Comparison of ENCODE assay signal across 25 cellular contexts in genomic region chr6:118877806-118878205, GRCh38. TPM values are rescaled to one million over a fixed set of nuclear protein-coding genes. Genes with fewer than 3 reads are reported as not detected.
A peak's percentile ranks its signal among the peaks of the same experiment; 100 is the strongest.
DNase-seq lines count a peak whose midpoint lies in the region; TF ChIP-seq lines count a peak whose summit lies in the region.
"Had no signal": no experiment of that assay in that cellular context is flagged by ENCODE, and none has a peak within 500 bp of the region (broad histone marks: within the 10 kb centered on the region; RNA-seq: fewer than 3 reads in every experiment).

No MANE protein-coding gene starts in this region.

- H3K4me1 ChIP-seq in Karpas-422 (ENCODE audit: low read length): peaks cover 52% of the 10 kb centered on the region
- H3K4me1 ChIP-seq in osteoblast (ENCODE audit: insufficient read depth, low read length): peaks cover 29% of the 10 kb centered on the region
- no peaks in the 10 kb centered on the region for H3K4me1 ChIP-seq in smooth muscle cell (ENCODE audit: low read depth)
- H3K4me1 ChIP-seq: BE2C had no signal

- H3K79me2 ChIP-seq in Karpas-422 (ENCODE audit: low read length) (peaks cover 94% of the 10 kb centered on the region), osteoblast (ENCODE audit: insufficient read depth, low read length) (peaks cover 63% of the 10 kb centered on the region), smooth muscle cell (ENCODE audit: low read depth) (peaks cover 40% of the 10 kb centered on the region)

- H3K4me2 ChIP-seq in Karpas-422 (ENCODE audit: low read depth, low read length, poor library complexity, severe bottlenecking) (no peak overlapping the region), osteoblast (ENCODE audit: insufficient read depth, low read length) (peak overlapping the region; percentile 58), smooth muscle cell (no peak overlapping the region)
- H3K4me2 ChIP-seq: BLaER1 had no signal

- H3K4me3 ChIP-seq in Karpas-422 (ENCODE audit: low read length) (no peak overlapping the region), brain microvascular endothelial cell (ENCODE audit: low read depth, low read length) (no peak overlapping the region), osteoblast (ENCODE audit: insufficient read depth, low read length) (no peak overlapping the region), smooth muscle cell (no peak overlapping the region)
- H3K4me3 ChIP-seq: BLaER1, GM12878 had no signal

- in situ Hi-C loops in brain microvascular endothelial cell (cut with HindIII; ENCODE audit: low pct_ligation_motif_present, low sequenced_read_pairs): no loop called here

- H3K27me3 ChIP-seq in Karpas-422 (ENCODE audit: low read length) (no peaks in the 10 kb centered on the region), brain microvascular endothelial cell (replicated peaks) (no peaks in the 10 kb centered on the region), osteoblast (ENCODE audit: insufficient read depth, low read length) (no peaks in the 10 kb centered on the region), smooth muscle cell (ENCODE audit: low read depth) (no peaks in the 10 kb centered on the region)
- H3K27me3 ChIP-seq: BE2C, BLaER1 had no signal

- no peaks in the 10 kb centered on the region for H3F3A ChIP-seq in smooth muscle cell (ENCODE audit: low read depth)

- H3K9ac ChIP-seq in Karpas-422 (ENCODE audit: low read length) (no peak overlapping the region), smooth muscle cell (ENCODE audit: low read depth) (no peak overlapping the region)
- H3K9ac ChIP-seq: BLaER1 had no signal

- H4K20me1 ChIP-seq in Karpas-422 (ENCODE audit: insufficient read depth, low read depth, low read length) (no peaks in the 10 kb centered on the region), osteoblast (ENCODE audit: insufficient read depth, low read length) (no peaks in the 10 kb centered on the region), smooth muscle cell (ENCODE audit: low read depth) (peaks cover 7% of the 10 kb centered on the region)
- H4K20me1 ChIP-seq: BLaER1 had no signal

- H3K36me3 ChIP-seq in Karpas-422 (ENCODE audit: insufficient read depth, low read length): no peaks in the 10 kb centered on the region
- no peaks in the 10 kb centered on the region for H3K36me3 ChIP-seq in brain microvascular endothelial cell (replicated peaks)
- H3K36me3 ChIP-seq in osteoblast (ENCODE audit: insufficient read depth, low read length): no peaks in the 10 kb centered on the region
- no peaks in the 10 kb centered on the region for H3K36me3 ChIP-seq in smooth muscle cell (ENCODE audit: low read depth)
- H3K36me3 ChIP-seq: BE2C had no signal

- peak overlapping the region; percentile 27; the same call in 1 of the 2 replicates for H3K27ac ChIP-seq in Karpas-422 (ENCODE audit: low read length)
- peak overlapping the region; percentile 83 for H3K27ac ChIP-seq in brain microvascular endothelial cell
- H3K27ac ChIP-seq in osteoblast (ENCODE audit: low read depth, low read length): peak overlapping the region; percentile 81
- H3K27ac ChIP-seq in smooth muscle cell (ENCODE audit: low read depth): peak overlapping the region; percentile 80
- H3K27ac ChIP-seq: BLaER1 had no signal

- no peak for TF ChIP-seq CTCF in brain microvascular endothelial cell (IDR thresholded peaks at IDR 0.05; ENCODE audit: low read depth, low read length, missing control alignments)
- TF ChIP-seq CTCF in osteoblast (IDR thresholded peaks at IDR 0.05; ENCODE audit: extremely low read depth, low read depth, low read length): no peak
- no peak for TF ChIP-seq CTCF in smooth muscle cell (IDR thresholded peaks at IDR 0.05; ENCODE audit: borderline replicate concordance, insufficient read depth, poor library complexity, severe bottlenecking)

- WGBS in smooth muscle cell (ENCODE audit: low lambda C conversion rate): 92% methylated on average over 2 of the region's 2 CpGs

- H2AFZ ChIP-seq in Karpas-422 (ENCODE audit: low read length) (no peak overlapping the region), osteoblast (ENCODE audit: low read length) (no peak overlapping the region), smooth muscle cell (ENCODE audit: low read depth) (no peak overlapping the region)

- H3K9me2 ChIP-seq in Karpas-422 (replicated peaks; ENCODE audit: insufficient read depth, low read length): no peaks in the 10 kb centered on the region

- no peaks in the 10 kb centered on the region for H3K9me3 ChIP-seq in Karpas-422 (ENCODE audit: low read length)
- H3K9me3 ChIP-seq in osteoblast (ENCODE audit: low read depth, low read length): no peaks in the 10 kb centered on the region
- no peaks in the 10 kb centered on the region for H3K9me3 ChIP-seq in smooth muscle cell (replicated peaks; ENCODE audit: low read depth)
- H3K9me3 ChIP-seq: BE2C, BLaER1 had no signal

- DNase-seq in Karpas-422: no peak
- DNase-seq in brain microvascular endothelial cell: no peak
- no peak for DNase-seq in osteoblast (ENCODE audit: insufficient read length, low spot score, missing footprints)
- DNase-seq in smooth muscle cell (lab: John Stamatoyannopoulos, UW; ENCODE audit: unreplicated experiment): no peak
- no peak for DNase-seq in stimulated activated naive CD4-positive, alpha-beta T cell treated with Interleukin-2 at 50 U/mL for 16 hours (lab: John Stamatoyannopoulos, UW)
- no peak for DNase-seq in central memory CD4-positive, alpha-beta T cell
- DNase-seq in NCI-H2171 (lab: John Stamatoyannopoulos, UW): no peak
- no peak for DNase-seq in globus pallidus (ENCODE audit: low spot score)
- DNase-seq: 8988T; ACHN; BE2C; C1 segment of cervical spinal cord; CD4-positive, alpha-beta memory T cell; CD4-positive, CD25-positive, alpha-beta regulatory T cell; CD8-positive, alpha-beta memory T cell; COR-L47; DMS 273 treated with DMSO at 0.1 percent for 48 hours; DMS153; DMS53; DMS79; DND-41; EL; GDM1 had no signal

RNA-seq across cellular contexts. Expression of gene ASF1A, which starts 16.1 kb away (rescaled TPM):
- total RNA-seq in Karpas-422 (2014; rRNA removed; shearing (Covaris generic); ENCODE audit: low replicate concordance): 79.9 and 90.8 TPM in 2 replicates
- total RNA-seq in osteoblast: 15.2 and 16.2 TPM in 2 replicates
- total RNA-seq in smooth muscle cell: 33.4 and 35.2 TPM in 2 replicates
- 34.6 and 38.8 TPM in 2 replicates for polyA plus RNA-seq in smooth muscle cell

RNA-seq across cellular contexts. Expression of gene MCM9, which starts 57.2 kb away (rescaled TPM):
- 17.8 and 17.9 TPM in 2 replicates for total RNA-seq in Karpas-422 (2014; rRNA removed; shearing (Covaris generic); ENCODE audit: low replicate concordance)
- total RNA-seq in osteoblast (15.2 and 17.1 TPM in 2 replicates), smooth muscle cell (3.9 and 7.8 TPM in 2 replicates)
- polyA plus RNA-seq in smooth muscle cell: 3.8 and 8.1 TPM in 2 replicates

Comparison
In these comparisons a context has a peak if more than half of its experiments do, and no peak if none do; other contexts are left out.
1. H3K27ac ChIP-seq: peak in every context shown above with its lines; median percentile 83 in brain microvascular endothelial cell; 81 in osteoblast; 80 in smooth muscle cell; 27 in Karpas-422.